ENCODE assay signal across 9 cellular contexts in the genomic region with DNA sequence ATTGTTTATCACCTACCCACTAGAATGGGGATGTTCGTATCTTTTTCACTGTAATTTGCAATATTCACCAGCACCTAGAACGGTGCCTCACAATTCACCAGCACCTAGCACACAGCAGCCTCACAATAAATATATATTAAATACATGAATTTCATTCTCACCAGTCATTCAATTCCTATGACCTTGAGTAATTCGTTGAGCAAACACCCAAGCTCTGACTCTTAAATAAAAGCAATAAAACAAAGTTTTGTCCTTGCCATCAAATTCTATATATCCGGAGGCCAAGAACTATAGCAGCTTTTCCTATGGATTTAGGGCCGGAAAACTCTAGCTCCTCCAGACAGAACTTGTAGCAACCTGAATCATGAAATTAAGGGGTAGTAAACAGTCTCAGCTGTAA. TPM values are rescaled to one million over a fixed set of nuclear protein-coding genes. Genes with fewer than 3 reads are reported as not detected.
A peak's percentile ranks its signal among the peaks of the same experiment; 100 is the strongest.
DNase-seq lines count a peak whose midpoint lies in the region; ATAC-seq, FAIRE-seq and TF ChIP-seq lines count a peak whose summit lies in the region.
"Had no signal": no experiment of that assay in that cellular context is flagged by ENCODE, and none has a peak within 500 bp of the region (broad histone marks: within the 10 kb centered on the region; RNA-seq: fewer than 3 reads in every experiment).

No MANE protein-coding gene starts in this region.

- intact Hi-C loops in IMR-90 (cut with micrococcal nuclease), result no loop called here

- H3K56ac ChIP-seq in IMR-90 (ENCODE audit: extremely low read depth, insufficient read depth, low read length), result 0 out of 2 replicates have a peak overlapping the region, but pooled peaks have one; percentile 7

- H3K4me1 ChIP-seq in IMR-90 (ENCODE audit: control insufficient read depth, insufficient read depth, low read length), result peaks cover 3% of the 10 kb centered on the region; the same call in 1 of the 2 replicates
- H3K4me1 ChIP-seq in muscle layer of duodenum (ENCODE audit: control insufficient read depth in 1 of 2, insufficient read depth in 2 of 2, low read length in 2 of 2), result peaks cover 6 to 28% of the 10 kb centered on the region in 2 donors

- ATAC-seq in IMR-90 (ENCODE audit: low read depth) (no peak), GM18517 (IDR thresholded peaks at IDR 0.05; ENCODE audit: unreplicated experiment) (no peak)

- no peak overlapping the region; the same call in 1 of the 2 replicates for H3K14ac ChIP-seq in IMR-90 (replicated peaks; ENCODE audit: low read depth, low read length)

- H3K27me3 ChIP-seq in IMR-90 (ENCODE audit: control insufficient read depth, insufficient read depth, low read length) (no peaks in the 10 kb centered on the region), muscle layer of duodenum (ENCODE audit: low read depth, low read length) (no peaks in the 10 kb centered on the region)

- no peak overlapping the region for H2AK9ac ChIP-seq in IMR-90 (replicated peaks; ENCODE audit: low read depth, low read length, poor library complexity)

- H3K4me3 Mint-ChIP-seq in chondrocyte (ENCODE audit: unreplicated experiment), result peak overlapping the region; percentile 87

- peak overlapping the region; percentile 87; the same call in 1 of the 2 replicates for H3K9ac ChIP-seq in IMR-90 (ENCODE audit: low read depth, low read length)

- H3K9me3 ChIP-seq in IMR-90 (ENCODE audit: control insufficient read depth, insufficient read depth, low read length), result no peaks in the 10 kb centered on the region
- H3K9me3 ChIP-seq in muscle layer of duodenum (ENCODE audit: control insufficient read depth in 1 of 2, low read length in 2 of 2), result no peaks in the 10 kb centered on the region

- CTCF ChIA-PET in AG04449 (lab: Yijun Ruan, JAX), result interaction anchor here (0.8 to 16.3 kb wide), 17 partner anchors 10 to 102 kb away, joined by 3 to 269 read pairs (median 6); a partner anchor contains a TSS
- CTCF ChIA-PET in IMR-90 (lab: Yijun Ruan, JAX), result interaction anchor here (1.1 kb wide), 2 partner anchors 9 to 31 kb away, joined by 4 to 7 read pairs; no protein-coding TSS in a partner anchor

- peaks cover 17 to 61% of the 10 kb centered on the region in 2 experiments for H3K79me1 ChIP-seq in IMR-90 (ENCODE audit: low read depth in 1 of 2, low read length in 2 of 2)

- H4K20me1 ChIP-seq in IMR-90 (ENCODE audit: insufficient read depth, low read length), result peaks cover 32% of the 10 kb centered on the region

- no peaks in the 10 kb centered on the region for H3K9me3 Mint-ChIP-seq in chondrocyte (ENCODE audit: low read depth)

- H3K36me3 ChIP-seq in IMR-90 (ENCODE audit: control insufficient read depth, insufficient read depth, low read length), result peaks cover 7% of the 10 kb centered on the region
- peaks cover 8 to 17% of the 10 kb centered on the region in 2 donors for H3K36me3 ChIP-seq in muscle layer of duodenum (ENCODE audit: control insufficient read depth in 1 of 2, insufficient read depth in 2 of 2, low read length in 2 of 2)

- H4K91ac ChIP-seq in IMR-90 (ENCODE audit: insufficient read depth, low read depth, low read length), result no peak overlapping the region

- H3K36me3 Mint-ChIP-seq in chondrocyte (ENCODE audit: low read depth), result peaks cover 6% of the 10 kb centered on the region

- peak overlapping the region; percentile 96 for H3K27ac Mint-ChIP-seq in chondrocyte (ENCODE audit: unreplicated experiment)

- peaks cover 12% of the 10 kb centered on the region for H3K9me1 ChIP-seq in IMR-90 (ENCODE audit: insufficient read depth, low read length)

- no peak for FAIRE-seq in GM19239 (lab: Jason Lieb, UNC)

- in situ Hi-C loops in IMR-90 (cut with MboI; ENCODE audit: low sequenced_read_pairs), result no loop called here

- POLR2A ChIA-PET in AG04449 (lab: Yijun Ruan, JAX) (interaction anchor here (1.0 to 1.4 kb wide), 4 partner anchors 22 to 287 kb away, joined by 3 to 5 read pairs (median 4); a partner anchor contains a TSS), IMR-90 (lab: Charles Lee; ENCODE audit: unreplicated experiment) (no interaction called here)

- no peak overlapping the region for H4K8ac ChIP-seq in IMR-90 (ENCODE audit: low read depth in 2 of 2, low read length in 2 of 2)

- BruUV-seq in IMR-90 (replicated peaks; lab: Mats Ljungman, UMichigan), result no TSS peak

- no peak overlapping the region for H3K18ac ChIP-seq in IMR-90 (ENCODE audit: low read depth, low read length)

- H2BK120ac ChIP-seq in IMR-90 (ENCODE audit: low read depth, low read length), result no peak overlapping the region

- H2BK5ac ChIP-seq in IMR-90 (ENCODE audit: low read depth, low read length, poor library complexity, severe bottlenecking), result no peak overlapping the region

- no peak overlapping the region for H2AFZ ChIP-seq in IMR-90 (replicated peaks; ENCODE audit: low read length, poor library complexity)

- H2BK20ac ChIP-seq in IMR-90 (ENCODE audit: low read depth, low read length), result no peak overlapping the region

- TF ChIP-seq POLR2A in IMR-90 (IDR thresholded peaks at IDR 0.05; ENCODE audit: low read depth, low read length), result no peak

- dilution Hi-C loops in IMR-90 (cut with HindIII; ENCODE audit: low sequenced_read_pairs, unreplicated experiment), result no loop called here

- no peak overlapping the region for H2AK5ac ChIP-seq in IMR-90 (ENCODE audit: low read depth, low read length)

- TF ChIP-seq CTCF in AG04449 (IDR thresholded peaks at IDR 0.05; ENCODE audit: insufficient read depth, low read length, missing control alignments) (no peak), IMR-90 (conservative IDR thresholded peaks at IDR 0.05; ENCODE audit: low read depth, low read length) (no peak), chondrocyte (IDR thresholded peaks at IDR 0.05) (no peak)

- no peak for TF ChIP-seq RAD21 in IMR-90 (IDR thresholded peaks at IDR 0.05; ENCODE audit: low read length)

- no peak for DNase-seq in AG04449 (ENCODE audit: low read depth, low spot score)
- peak; percentile 31 for DNase-seq in IMR-90
- no peak for DNase-seq in chondrocyte (ENCODE audit: low spot score)
- DNase-seq in NCI-H1092 treated with DMSO at 0.1 percent for 48 hours (lab: John Stamatoyannopoulos, UW), result no peak
- DNase-seq in GM19239 (ENCODE audit: insufficient read length, low spot score), result no peak
- DNase-seq in NCI-H526 treated with DMSO at 0.1 percent for 48 hours (lab: John Stamatoyannopoulos, UW), result no peak

- no peaks in the 10 kb centered on the region for H3K27me3 Mint-ChIP-seq in chondrocyte (ENCODE audit: low read depth)

- H3K27ac ChIP-seq in IMR-90 (ENCODE audit: insufficient read depth, low read length), result no peak overlapping the region
- H3K27ac ChIP-seq in muscle layer of duodenum (ENCODE audit: low read length), result peak overlapping the region; percentile 60

- 20% methylated on average over 1 of the region's 5 CpGs; no CpG with 5 or more reads in 1 of the 2 experiments for WGBS in IMR-90 (ENCODE audit: extremely low coverage in 2 of 2, insufficient read length in 1 of 2), 2 experiments

- H3K4me3 ChIP-seq in AG04449 (ENCODE audit: low read depth, low read length), result peak overlapping the region; percentile 78
- H3K4me3 ChIP-seq in IMR-90 (ENCODE audit: insufficient read depth, low read depth, low read length), result peak overlapping the region; percentile 78; the same call in 1 of the 2 replicates
- peak overlapping the region; percentile 83 to 99 for H3K4me3 ChIP-seq in muscle layer of duodenum (ENCODE audit: low read depth in 1 of 2, low read length in 2 of 2)

- no peak overlapping the region for H2BK15ac ChIP-seq in IMR-90 (ENCODE audit: low read depth, low read length)

- H3K4me2 ChIP-seq in IMR-90 (ENCODE audit: low read depth, low read length), result peak overlapping the region; percentile 92

- peak overlapping the region; percentile 55; the same call in 1 of the 2 replicates for H3K23ac ChIP-seq in IMR-90 (ENCODE audit: low read depth, low read length)

- H3K4ac ChIP-seq in IMR-90 (ENCODE audit: low read depth, low read length), result no peak overlapping the region

- peaks cover 23% of the 10 kb centered on the region for H3K4me1 Mint-ChIP-seq in chondrocyte (ENCODE audit: low read depth)

- H4K5ac ChIP-seq in IMR-90 (ENCODE audit: low read depth, low read length), result no peak overlapping the region

TF ChIP-seq in IMR-90, 13 proteins besides CTCF, POLR2A, EP300 and RAD21:
- TF ChIP-seq MAFK (IDR thresholded peaks at IDR 0.05; ENCODE audit: low read depth, low read length) (no peak), MXI1 (IDR thresholded peaks at IDR 0.05; ENCODE audit: borderline replicate concordance, low read depth, low read length) (no peak), BHLHE40 (IDR thresholded peaks at IDR 0.05; ENCODE audit: low read depth, low read length) (no peak), NFE2L2 (IDR thresholded peaks at IDR 0.05; ENCODE audit: low read depth, low read length) (no peak), MAZ (IDR thresholded peaks at IDR 0.05; ENCODE audit: borderline replicate concordance, low read depth, low read length) (no peak), CHD1 (IDR thresholded peaks at IDR 0.05; ENCODE audit: low read depth, low read length) (no peak)

RNA-seq across cellular contexts. Expression of a gene that starts 1.0 kb away (rescaled TPM):
- total RNA-seq in IMR-90 (2012; rRNA removed) (69.7 and 90.2 TPM in 2 replicates), chondrocyte (99.2 to 108 TPM (median 107 TPM) in 3 replicates)
- polyA plus RNA-seq in IMR-90 (2012; rRNA removed), result 61.8 and 65.8 TPM in 2 replicates
- polyA plus RNA-seq in IMR-90 (2012; cell fraction: cytosol; rRNA removed), result 19.1 and 25.2 TPM in 2 replicates
- 6.0 and 30.5 TPM in 2 replicates for polyA plus RNA-seq in IMR-90 (2012; cell fraction: nucleus; rRNA removed; ENCODE audit: low replicate concordance)

RNA-seq across cellular contexts. Expression of a gene that starts 22.1 kb away (rescaled TPM):
- total RNA-seq in IMR-90 (2012; rRNA removed), result 109 and 149 TPM in 2 replicates
- 71.6 and 77.3 TPM in 2 replicates for polyA plus RNA-seq in IMR-90 (2012; rRNA removed)
- polyA plus RNA-seq in IMR-90 (2012; cell fraction: cytosol; rRNA removed), result 28.1 and 28.9 TPM in 2 replicates
- polyA plus RNA-seq in IMR-90 (2012; cell fraction: nucleus; rRNA removed; ENCODE audit: low replicate concordance), result 35.8 and 94.3 TPM in 2 replicates
- total RNA-seq in chondrocyte, result 63.3 to 69.4 TPM (median 67.3 TPM) in 3 replicates

RNA-seq across cellular contexts. Expression of a gene that starts 28.2 kb away (rescaled TPM):
- total RNA-seq in IMR-90 (2012; rRNA removed) (not detected in 2 replicates), chondrocyte (not detected in 3 replicates)
- polyA plus RNA-seq in IMR-90 (2012; rRNA removed), result not detected in 2 replicates
- not detected in 2 replicates for polyA plus RNA-seq in IMR-90 (2012; cell fraction: cytosol; rRNA removed)
- not detected in 2 replicates for polyA plus RNA-seq in IMR-90 (2012; cell fraction: nucleus; rRNA removed; ENCODE audit: low replicate concordance)
- total RNA-seq: dermis microvascular lymphatic vessel endothelial cell had no signal

RNA-seq across cellular contexts. Expression of a gene that starts 53.7 kb away (rescaled TPM):
- total RNA-seq in IMR-90 (2012; rRNA removed) (2.2 and 2.5 TPM in 2 replicates), chondrocyte (2.8 to 11.1 TPM (median 10.9 TPM) in 3 replicates)
- polyA plus RNA-seq in IMR-90 (2012; rRNA removed), result 1.1 and 1.3 TPM in 2 replicates
- polyA plus RNA-seq in IMR-90 (2012; cell fraction: cytosol; rRNA removed), result 0.39 and 0.47 TPM in 2 replicates
- polyA plus RNA-seq in IMR-90 (2012; cell fraction: nucleus; rRNA removed; ENCODE audit: low replicate concordance), result 0.46 and 0.89 TPM in 2 replicates
